ENCODE assay signal across 9 cellular contexts in the genomic region with DNA sequence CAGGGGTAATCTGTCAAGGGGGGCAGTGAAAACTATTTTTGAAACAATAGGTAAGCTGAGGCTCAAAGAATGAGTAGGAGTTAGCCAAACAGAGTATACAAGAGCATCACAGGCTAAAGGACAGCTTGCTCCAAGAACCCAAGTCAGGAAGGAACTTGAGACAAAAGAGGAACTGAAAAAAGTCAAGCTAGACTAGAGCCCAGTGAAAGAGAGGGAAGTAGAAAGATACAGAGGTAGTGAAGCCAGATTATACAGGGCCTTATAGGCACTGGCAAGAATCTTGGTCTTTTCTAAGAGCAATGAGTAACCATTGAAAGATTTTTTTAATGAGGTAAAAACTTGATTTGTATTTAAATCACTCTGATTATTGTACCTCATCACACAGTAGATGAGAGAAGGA.
DNase-seq lines count a peak whose midpoint lies in the region; ATAC-seq and TF ChIP-seq lines count a peak whose summit lies in the region.
"Had no signal": no experiment of that assay in that cellular context is flagged by ENCODE, and none has a peak within 500 bp of the region (broad histone marks: within the 10 kb centered on the region; RNA-seq: fewer than 3 reads in every experiment).

No MANE protein-coding gene starts in this region.

- H3K27me3 Mint-ChIP-seq in mesothelial cell of epicardium (ENCODE audit: low read depth): no peaks in the 10 kb centered on the region
- H3K27me3 Mint-ChIP-seq: activated CD4-positive, alpha-beta memory T cell treated with anti-CD3 and anti-CD28 coated beads for 36 hours had no signal

- no peak overlapping the region for H3K27ac Mint-ChIP-seq in mesothelial cell of epicardium
- H3K27ac Mint-ChIP-seq: activated CD4-positive, alpha-beta memory T cell treated with anti-CD3 and anti-CD28 coated beads for 36 hours had no signal

- H2AFZ ChIP-seq in OCI-LY7 (ENCODE audit: low read length): no peak overlapping the region

- peaks cover 26% of the 10 kb centered on the region for H3K4me1 ChIP-seq in OCI-LY7 (ENCODE audit: insufficient read depth, low read length, poor library complexity, severe bottlenecking)
- H3K4me1 ChIP-seq in sigmoid colon: peaks cover 0 to 69% (median 61%) of the 10 kb centered on the region in 4 donors

- H3K9me3 ChIP-seq in OCI-LY7 (ENCODE audit: low read length): no peaks in the 10 kb centered on the region
- H3K9me3 ChIP-seq in sigmoid colon: no peaks in the 10 kb centered on the region

- no peak overlapping the region for H3K27ac ChIP-seq in OCI-LY7 (ENCODE audit: low read depth, low read length, poor library complexity, severe bottlenecking)
- peak overlapping the region; percentile 20 to 92 (median 89) for H3K27ac ChIP-seq in sigmoid colon

- DNase-seq in OCI-LY7 (ENCODE audit: low spot score) (peak; percentile 79), sigmoid colon (no peak), mesenteric fat pad (ENCODE audit: low spot score) (no peak), mesothelial cell of epicardium (ENCODE audit: low spot score in 2 of 2, unreplicated experiment in 2 of 2) (no peak), HCEC 1CT (no peak)
- no peak for DNase-seq in activated CD4-positive, alpha-beta T cell treated with anti-CD3 and anti-CD28 coated beads for 4 hours
- DNase-seq: activated CD4-positive, alpha-beta memory T cell treated with anti-CD3 and anti-CD28 coated beads for 36 hours had no signal

- H3K79me2 ChIP-seq in OCI-LY7 (ENCODE audit: insufficient read depth, low read depth, low read length): no peaks in the 10 kb centered on the region

- H4K20me1 ChIP-seq in OCI-LY7 (ENCODE audit: insufficient read depth, low read length): peaks cover 42% of the 10 kb centered on the region

- no peak for TF ChIP-seq CTCF in OCI-LY7 (conservative IDR thresholded peaks at IDR 0.05; ENCODE audit: low read length)
- TF ChIP-seq CTCF in sigmoid colon (IDR thresholded peaks at IDR 0.05): no peak
- no peak for TF ChIP-seq CTCF in mesothelial cell of epicardium (IDR thresholded peaks at IDR 0.05; ENCODE audit: unreplicated experiment)

- H3K4me3 ChIP-seq in OCI-LY7 (ENCODE audit: low read depth, low read length, poor library complexity, severe bottlenecking) (no peak overlapping the region), sigmoid colon (no peak overlapping the region)

- POLR2A ChIA-PET in OCI-LY7 (lab: Charles Lee): interaction anchor here (0.6 to 1.5 kb wide), 7 partner anchors 11 to 711 kb away, joined by 3 to 4 read pairs (median 4); no protein-coding TSS in a partner anchor

- intact Hi-C loops in OCI-LY7 (cut with micrococcal nuclease; ENCODE audit: unreplicated experiment): no loop called here
- intact Hi-C loops in sigmoid colon (cut with DNase I): loop anchor here (5.0 kb wide), 3 partner anchors 82 to 182 kb away; no protein-coding TSS in a partner anchor

- H3K4me2 ChIP-seq in OCI-LY7 (ENCODE audit: low read length): peak overlapping the region; percentile 26; the same call in 1 of the 2 replicates

- H3K36me3 ChIP-seq in OCI-LY7 (ENCODE audit: insufficient read depth, low read length): no peaks in the 10 kb centered on the region
- H3K36me3 ChIP-seq in sigmoid colon: no peaks in the 10 kb centered on the region

- no peaks in the 10 kb centered on the region for H3K9me2 ChIP-seq in OCI-LY7 (ENCODE audit: insufficient read depth, low read length)

- no peak for TF ChIP-seq POLR2A in sigmoid colon (IDR thresholded peaks at IDR 0.05)

- ATAC-seq in GM18873 (IDR thresholded peaks at IDR 0.05; ENCODE audit: low FRiP score, unreplicated experiment): peak; percentile 86
- peak; percentile 87 for ATAC-seq in HG02885 (IDR thresholded peaks at IDR 0.05; ENCODE audit: poor library complexity, unreplicated experiment)

- H3K9me3 Mint-ChIP-seq in mesothelial cell of epicardium: no peaks in the 10 kb centered on the region
- H3K9me3 Mint-ChIP-seq: activated CD4-positive, alpha-beta memory T cell treated with anti-CD3 and anti-CD28 coated beads for 36 hours had no signal

- no peaks in the 10 kb centered on the region for H3K36me3 Mint-ChIP-seq in mesothelial cell of epicardium

- CTCF ChIA-PET in OCI-LY7 (lab: Charles Lee; ENCODE audit: unreplicated experiment): no interaction called here

- H3K4me3 Mint-ChIP-seq in mesothelial cell of epicardium: no peak overlapping the region
- H3K4me3 Mint-ChIP-seq: activated CD4-positive, alpha-beta memory T cell treated with anti-CD3 and anti-CD28 coated beads for 36 hours had no signal

- H3K27me3 ChIP-seq in sigmoid colon: no peaks in the 10 kb centered on the region

- BruUV-seq in OCI-LY7 (replicated peaks; lab: Mats Ljungman, UMichigan): no TSS peak

- peak in 1 of 4 donors; percentile 16 for TF ChIP-seq EP300 in sigmoid colon (IDR thresholded peaks at IDR 0.05)

- peaks cover 67% of the 10 kb centered on the region for H3K4me1 Mint-ChIP-seq in mesothelial cell of epicardium
